13 cellular contexts compared by ENCODE assay signal in the genomic region with DNA sequence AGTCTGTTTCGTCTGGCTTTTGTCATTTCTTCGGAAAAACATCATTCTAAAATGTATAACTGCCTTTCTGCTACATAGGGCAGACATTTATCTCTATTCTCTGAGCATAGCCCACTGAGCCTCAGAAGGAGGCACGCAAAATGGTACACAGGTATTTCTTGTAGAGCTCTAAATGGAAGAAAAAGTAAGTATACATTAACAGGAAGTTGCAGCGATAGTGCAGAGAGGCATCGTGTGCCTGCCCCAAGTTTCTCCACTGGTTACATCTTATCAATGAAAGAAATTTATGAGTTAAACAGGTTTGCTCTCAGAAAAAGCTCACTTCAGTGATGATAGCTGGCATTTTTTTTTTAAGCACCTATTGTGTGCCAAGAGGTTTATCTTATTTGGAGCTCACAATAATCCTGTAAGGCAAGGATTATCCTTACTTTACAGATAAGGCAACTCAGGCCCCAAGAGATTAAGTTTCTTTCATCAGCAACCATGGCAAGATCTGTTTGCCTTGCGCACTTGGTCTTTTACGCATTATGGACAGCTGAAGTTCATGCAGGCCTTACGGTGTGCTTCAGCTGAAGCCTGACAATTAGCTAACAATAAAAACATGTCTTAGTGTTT. TPM values are rescaled to one million over a fixed set of nuclear protein-coding genes. Genes with fewer than 3 reads are reported as not detected.
DNase-seq lines count a peak whose midpoint lies in the region; ATAC-seq, FAIRE-seq and TF ChIP-seq lines count a peak whose summit lies in the region.
"Had no signal": no experiment of that assay in that cellular context is flagged by ENCODE, and none has a peak within 500 bp of the region (broad histone marks: within the 10 kb centered on the region; RNA-seq: fewer than 3 reads in every experiment).

No MANE protein-coding gene starts in this region.

- no peak for TF ChIP-seq POLR2A in endothelial cell of umbilical vein (IDR thresholded peaks at IDR 0.05; ENCODE audit: low read depth, low read length)

- H3K27ac ChIP-seq in OCI-LY7 (ENCODE audit: low read depth, low read length, poor library complexity, severe bottlenecking) (peak overlapping the region; percentile 80), endothelial cell of umbilical vein (ENCODE audit: insufficient read depth, low read depth, low read length) (no peak overlapping the region), smooth muscle cell (ENCODE audit: low read depth) (peak overlapping the region; percentile 83)

- no peaks in the 10 kb centered on the region for H3K36me3 Mint-ChIP-seq in activated CD4-positive, alpha-beta T cell treated with anti-CD3 and anti-CD28 coated beads for 36 hours (ENCODE audit: low read depth)
- H3K36me3 Mint-ChIP-seq: IgD-negative memory B cell had no signal

- no peaks in the 10 kb centered on the region for H3K36me3 ChIP-seq in OCI-LY7 (ENCODE audit: insufficient read depth, low read length)
- no peaks in the 10 kb centered on the region for H3K36me3 ChIP-seq in endothelial cell of umbilical vein (ENCODE audit: control insufficient read depth in 2 of 2, extremely low read depth in 1 of 2, insufficient read depth in 2 of 2, low read length in 2 of 2)
- H3K36me3 ChIP-seq in smooth muscle cell (ENCODE audit: low read depth): no peaks in the 10 kb centered on the region

- H3F3A ChIP-seq in smooth muscle cell (ENCODE audit: low read depth): no peaks in the 10 kb centered on the region

- H3K9me3 Mint-ChIP-seq in activated CD4-positive, alpha-beta T cell treated with anti-CD3 and anti-CD28 coated beads for 36 hours (ENCODE audit: low read depth): peaks cover 1% of the 10 kb centered on the region
- H3K9me3 Mint-ChIP-seq: endodermal cell had no signal

- H3K4me1 Mint-ChIP-seq in activated CD4-positive, alpha-beta T cell treated with anti-CD3 and anti-CD28 coated beads for 36 hours: peaks cover 24% of the 10 kb centered on the region

- H4K20me1 ChIP-seq in OCI-LY7 (ENCODE audit: insufficient read depth, low read length) (no peaks in the 10 kb centered on the region), endothelial cell of umbilical vein (replicated peaks; ENCODE audit: control insufficient read depth, extremely low read depth, insufficient read depth, low read length) (no peaks in the 10 kb centered on the region), smooth muscle cell (ENCODE audit: low read depth) (no peaks in the 10 kb centered on the region)

- H3K4me3 ChIP-seq in OCI-LY7 (ENCODE audit: low read depth, low read length, poor library complexity, severe bottlenecking): no peak overlapping the region
- no peak overlapping the region for H3K4me3 ChIP-seq in endothelial cell of umbilical vein (replicated peaks in 1 of 3; ENCODE audit: insufficient read depth in 1 of 3, low read depth in 1 of 3, low read length in 3 of 3)
- no peak overlapping the region for H3K4me3 ChIP-seq in smooth muscle cell

- H3K9ac ChIP-seq in endothelial cell of umbilical vein (replicated peaks; ENCODE audit: extremely low read depth, insufficient read depth, low read length) (no peak overlapping the region), smooth muscle cell (ENCODE audit: low read depth) (no peak overlapping the region)

- TF ChIP-seq CTCF in OCI-LY7 (conservative IDR thresholded peaks at IDR 0.05; ENCODE audit: low read length) (no peak), endothelial cell of umbilical vein (IDR thresholded peaks at IDR 0.05; ENCODE audit: extremely low read depth in 1 of 2, insufficient read depth in 1 of 2, low read depth in 1 of 2, low read length in 2 of 2) (no peak), smooth muscle cell (IDR thresholded peaks at IDR 0.05; ENCODE audit: borderline replicate concordance, insufficient read depth, poor library complexity, severe bottlenecking) (no peak)

- POLR2A ChIA-PET in activated CD4-positive, alpha-beta T cell treated with anti-CD3 and anti-CD28 coated beads for 36 hours (lab: Charles Lee): interaction anchor here (0.7 kb wide), 1 partner anchor 426 kb away, joined by 4 read pairs; no protein-coding TSS in a partner anchor
- POLR2A ChIA-PET in OCI-LY7 (lab: Charles Lee): interaction anchor here (0.7 to 2.5 kb wide), 12 partner anchors 9 to 1939 kb away, joined by 3 to 15 read pairs (median 4); no protein-coding TSS in a partner anchor
- POLR2A ChIA-PET in endothelial cell of umbilical vein (lab: Charles Lee): no interaction called here

- H3K9me1 ChIP-seq in endothelial cell of umbilical vein (replicated peaks; ENCODE audit: control insufficient read depth, extremely low read depth, insufficient read depth, low read length): no peaks in the 10 kb centered on the region

- H3K27me3 ChIP-seq in endothelial cell of umbilical vein (ENCODE audit: control insufficient read depth in 2 of 2, insufficient read depth in 2 of 2, low read length in 2 of 2) (no peaks in the 10 kb centered on the region), smooth muscle cell (ENCODE audit: low read depth) (no peaks in the 10 kb centered on the region)

- H3K9me2 ChIP-seq in OCI-LY7 (ENCODE audit: insufficient read depth, low read length): no peaks in the 10 kb centered on the region

- peaks cover 46% of the 10 kb centered on the region for H3K4me1 ChIP-seq in OCI-LY7 (ENCODE audit: insufficient read depth, low read length, poor library complexity, severe bottlenecking)
- peaks cover 10% of the 10 kb centered on the region for H3K4me1 ChIP-seq in endothelial cell of umbilical vein (ENCODE audit: control insufficient read depth, extremely low read depth, insufficient read depth, low read length)
- H3K4me1 ChIP-seq in smooth muscle cell (ENCODE audit: low read depth): peaks cover 11% of the 10 kb centered on the region

- dilution Hi-C loops in endothelial cell of umbilical vein (cut with MboI; ENCODE audit: extremely low pct_ligation_motif_present, low sequenced_read_pairs): no loop called here

- H3K9me3 ChIP-seq in OCI-LY7 (ENCODE audit: low read length) (peaks cover 11% of the 10 kb centered on the region; the same call in 1 of the 2 replicates), endothelial cell of umbilical vein (replicated peaks; ENCODE audit: control insufficient read depth, insufficient read depth, low read length) (no peaks in the 10 kb centered on the region), smooth muscle cell (replicated peaks; ENCODE audit: low read depth) (no peaks in the 10 kb centered on the region)

- H3K4me2 ChIP-seq in OCI-LY7 (ENCODE audit: low read length) (peak overlapping the region; percentile 91), endothelial cell of umbilical vein (ENCODE audit: insufficient read depth, low read length) (no peak overlapping the region), smooth muscle cell (peak overlapping the region; percentile 97)

- H3K27me3 Mint-ChIP-seq in activated CD4-positive, alpha-beta T cell treated with anti-CD3 and anti-CD28 coated beads for 36 hours: no peaks in the 10 kb centered on the region

- WGBS in smooth muscle cell (ENCODE audit: low lambda C conversion rate): 46% methylated on average over 8 of the region's 8 CpGs

- no peak for FAIRE-seq in endothelial cell of umbilical vein (lab: Jason Lieb, UNC)
- FAIRE-seq: H54 had no signal

- no peak for ATAC-seq in activated CD4-positive, alpha-beta T cell treated with anti-CD3 and anti-CD28 coated beads for 36 hours
- ATAC-seq in GM18858 (IDR thresholded peaks at IDR 0.05; ENCODE audit: unreplicated experiment): no peak
- ATAC-seq in HG02884 (IDR thresholded peaks at IDR 0.05; ENCODE audit: unreplicated experiment): no peak

- no peak for DNase-seq in activated CD4-positive, alpha-beta T cell treated with anti-CD3 and anti-CD28 coated beads for 36 hours
- no peak for DNase-seq in activated CD4-positive, alpha-beta T cell treated with anti-CD3 and anti-CD28 coated beads, Interleukin-2, amount 50 U/mL, for 1 hour
- DNase-seq in OCI-LY7 (ENCODE audit: low spot score) (no peak), endothelial cell of umbilical vein (ENCODE audit: low read depth, low spot score) (no peak), smooth muscle cell (lab: John Stamatoyannopoulos, UW; ENCODE audit: unreplicated experiment) (no peak), NCI-H526 treated with DMSO at 0.1 percent for 48 hours (lab: John Stamatoyannopoulos, UW) (no peak)
- DNase-seq: ACHN; endodermal cell; stimulated activated CD4-positive, alpha-beta T cell treated with anti-CD3 and anti-CD28 coated beads, Interleukin-4, amount 100 ng/mL, for 4 hours had no signal

- intact Hi-C loops in activated CD4-positive, alpha-beta T cell treated with anti-CD3 and anti-CD28 coated beads for 36 hours (cut with DNase I, micrococcal nuclease): loop anchor here (2.0 to 5.0 kb wide), 8 partner anchors 29 to 963 kb away; partner anchors contain the start of genes CAB39L (in 1 of the 2), LPAR6 (in 1 of the 2), MED4 (in 1 of the 2) and SETDB2 (in 1 of the 2)
- intact Hi-C loops in OCI-LY7 (cut with micrococcal nuclease; ENCODE audit: unreplicated experiment) (loop anchor here (2.0 kb wide), 1 partner anchor 45 kb away; no protein-coding TSS in a partner anchor), endothelial cell of umbilical vein (cut with micrococcal nuclease) (loop anchor here (2.0 kb wide), 2 partner anchors 47 to 121 kb away; partner anchors contain the start of gene LPAR6)

- peaks cover 23% of the 10 kb centered on the region; the same call in 1 of the 2 replicates for H3K79me2 ChIP-seq in OCI-LY7 (ENCODE audit: insufficient read depth, low read depth, low read length)
- peaks cover 2% of the 10 kb centered on the region for H3K79me2 ChIP-seq in endothelial cell of umbilical vein (ENCODE audit: control insufficient read depth, insufficient read depth, low read length)
- H3K79me2 ChIP-seq in smooth muscle cell (ENCODE audit: low read depth): no peaks in the 10 kb centered on the region

- peak overlapping the region; percentile 92 for H3K4me3 Mint-ChIP-seq in activated CD4-positive, alpha-beta T cell treated with anti-CD3 and anti-CD28 coated beads for 36 hours

- CTCF ChIA-PET in activated CD4-positive, alpha-beta T cell treated with anti-CD3 and anti-CD28 coated beads for 36 hours (lab: Charles Lee): interaction anchor here (0.7 to 1.9 kb wide), 7 partner anchors 9 to 197 kb away, joined by 3 to 7 read pairs (median 3); no protein-coding TSS in a partner anchor
- CTCF ChIA-PET in OCI-LY7 (lab: Charles Lee; ENCODE audit: unreplicated experiment) (interaction anchor here (2.2 kb wide), 1 partner anchor 8 kb away, joined by 14 read pairs; no protein-coding TSS in a partner anchor), endothelial cell of umbilical vein (lab: Charles Lee) (interaction anchor here (0.9 to 4.3 kb wide), 4 partner anchors 8 to 200 kb away, joined by 3 to 30 read pairs (median 10); no protein-coding TSS in a partner anchor)

- no TSS peak for BruUV-seq in OCI-LY7 (replicated peaks; lab: Mats Ljungman, UMichigan)
- BruUV-seq in endothelial cell of umbilical vein (replicated peaks; lab: Mats Ljungman, UMichigan): no TSS peak

- H3K27ac Mint-ChIP-seq in activated CD4-positive, alpha-beta T cell treated with anti-CD3 and anti-CD28 coated beads for 36 hours: peak overlapping the region; percentile 97
- H3K27ac Mint-ChIP-seq: endodermal cell had no signal

- H2AFZ ChIP-seq in OCI-LY7 (ENCODE audit: low read length): peak overlapping the region; percentile 80; the same call in 1 of the 2 replicates
- peak overlapping the region; percentile 40 for H2AFZ ChIP-seq in endothelial cell of umbilical vein (ENCODE audit: low read depth, low read length)
- H2AFZ ChIP-seq in smooth muscle cell (ENCODE audit: low read depth): peak overlapping the region; percentile 100

RNA-seq across cellular contexts. Expression of gene RCBTB2, which starts 1.2 kb away (rescaled TPM):
- total RNA-seq in activated CD4-positive, alpha-beta T cell treated with anti-CD3 and anti-CD28 coated beads for 36 hours: 1 to 10 TPM; 1.1 to 1.6 TPM
- total RNA-seq in OCI-LY7 (2014; rRNA removed; shearing (Covaris generic)): 4.4 and 9.0 TPM in 2 replicates
- total RNA-seq in OCI-LY7 (2022): 7.2 and 7.3 TPM in 2 replicates
- 9.9 and 12.6 TPM in 2 replicates for total RNA-seq in endothelial cell of umbilical vein
- 8.6 and 10.7 TPM in 2 replicates for polyA plus RNA-seq in endothelial cell of umbilical vein
- polyA plus RNA-seq in endothelial cell of umbilical vein (2011; cell fraction: cytosol; rRNA removed): 9.5 and 9.8 TPM in 2 replicates
- polyA plus RNA-seq in endothelial cell of umbilical vein (2011; cell fraction: nucleus; rRNA removed): 15.4 and 19.8 TPM in 2 replicates
- polyA plus RNA-seq in endothelial cell of umbilical vein (2012): 7.1 and 8.1 TPM in 2 replicates
- polyA minus RNA-seq in endothelial cell of umbilical vein: 15.1 and 15.9 TPM in 2 replicates
- polyA minus RNA-seq in endothelial cell of umbilical vein (2011; cell fraction: cytosol; rRNA and poly(A)+ RNA removed): 1.2 TPM
- polyA minus RNA-seq in endothelial cell of umbilical vein (2011; cell fraction: nucleus; rRNA and poly(A)+ RNA removed): 6.9 and 10.5 TPM in 2 replicates
- total RNA-seq in smooth muscle cell: 2.6 and 5.0 TPM in 2 replicates
- polyA plus RNA-seq in smooth muscle cell: 1.8 and 3.7 TPM in 2 replicates

Comparison
In these comparisons a context has a peak if more than half of its experiments do, and no peak if none do; other contexts are left out.
1. H2AFZ ChIP-seq: peak in every context shown above with its lines; median percentile 100 in smooth muscle cell; 80 in OCI-LY7; 40 in endothelial cell of umbilical vein.